ENCODE assay signal across 8 cellular contexts in the genomic region with DNA sequence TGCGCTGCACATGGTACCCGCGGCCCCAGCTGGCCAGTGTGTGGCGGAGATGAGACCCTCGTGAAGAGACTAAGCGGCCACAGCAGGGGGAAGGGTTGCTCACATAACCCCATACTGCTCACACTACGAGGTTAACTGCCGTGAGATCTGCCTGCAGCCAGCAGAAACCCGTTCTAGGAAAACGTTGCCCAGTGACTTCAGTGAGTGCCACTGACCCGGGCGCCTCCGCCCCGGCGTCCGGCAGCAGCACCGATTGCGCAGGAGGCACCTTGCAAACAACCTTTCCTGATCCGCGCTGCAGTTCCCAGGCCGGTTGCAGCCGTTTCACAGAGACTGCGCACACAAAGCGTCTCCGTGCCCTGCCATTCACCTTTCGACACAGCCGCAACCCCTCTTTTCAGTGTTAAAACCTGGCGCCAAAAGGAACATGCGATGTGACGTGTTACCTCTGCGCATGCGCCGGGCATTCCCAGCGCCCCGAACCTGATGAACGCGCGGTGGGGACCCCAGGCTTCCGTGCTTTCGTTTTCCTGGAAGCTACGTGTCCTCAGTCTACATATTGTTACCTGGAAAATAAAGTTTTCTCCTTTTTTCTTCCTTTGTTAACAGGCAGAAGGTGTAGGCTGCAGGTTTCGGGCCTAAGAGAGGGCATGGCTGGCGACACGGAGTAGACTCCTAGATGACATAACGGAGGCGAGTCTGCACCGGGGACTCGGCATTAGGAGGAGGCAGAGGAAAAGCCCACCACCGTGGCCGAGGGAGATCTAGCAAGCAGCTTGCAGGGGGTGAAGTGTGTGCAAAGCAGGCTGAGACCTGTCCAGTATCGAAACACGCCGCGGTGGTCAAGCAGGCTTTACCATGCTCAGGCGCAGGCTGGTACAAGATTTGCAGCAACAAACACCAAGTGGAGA.
A peak's percentile ranks its signal among the peaks of the same experiment; 100 is the strongest.
DNase-seq lines count a peak whose midpoint lies in the region; ATAC-seq and TF ChIP-seq lines count a peak whose summit lies in the region.

No MANE protein-coding gene starts in this region.

- H3K9me3 ChIP-seq in muscle layer of duodenum (ENCODE audit: control insufficient read depth in 1 of 2, low read length in 2 of 2), result no peaks in the 10 kb centered on the region

- DNase-seq in AG20443 (ENCODE audit: low spot score) (peak; percentile 70), erythroblast (lab: John Stamatoyannopoulos, UW) (peak; percentile 82)
- peak; percentile 89 for DNase-seq in NK-92 treated with Interleukin-12 subunit alpha and Interleukin-12 subunit beta, amount 100 ng/mL, for 24 hours (lab: John Stamatoyannopoulos, UW)
- DNase-seq in activated CD8-positive, alpha-beta memory T cell treated with anti-CD3 and anti-CD28 coated beads, Interleukin-2, amount 50 U/mL, for 48 hours, result peak; percentile 88
- peak; percentile 63 to 75 for DNase-seq in stimulated activated CD8-positive, alpha-beta memory T cell treated with anti-CD3 and anti-CD28 coated beads, Interleukin-7, amount 100 ng/mL, for 4 hours (ENCODE audit: low read depth in 2 of 2)

- H3K27ac ChIP-seq in muscle layer of duodenum (ENCODE audit: low read length), result peak overlapping the region; percentile 82

- ATAC-seq in HG03442 (IDR thresholded peaks at IDR 0.05; ENCODE audit: unreplicated experiment), result peak; percentile 74

- TF ChIP-seq POLR2A in GM19099 (IDR thresholded peaks at IDR 0.05; ENCODE audit: extremely low read depth, insufficient read length, low read depth) (peak; percentile 73), erythroblast (IDR thresholded peaks at IDR 0.05; ENCODE audit: low read length) (peak; percentile 73)

- no peaks in the 10 kb centered on the region for H3K36me3 ChIP-seq in muscle layer of duodenum (ENCODE audit: control insufficient read depth in 1 of 2, insufficient read depth in 2 of 2, low read length in 2 of 2)

- H3K27me3 ChIP-seq in muscle layer of duodenum (ENCODE audit: low read depth, low read length), result no peaks in the 10 kb centered on the region

- peak overlapping the region; percentile 83 to 86 for H3K4me3 ChIP-seq in muscle layer of duodenum (ENCODE audit: low read depth in 1 of 2, low read length in 2 of 2)

- H3K4me1 ChIP-seq in muscle layer of duodenum (ENCODE audit: control insufficient read depth in 1 of 2, insufficient read depth in 2 of 2, low read length in 2 of 2), result peaks cover 7 to 17% of the 10 kb centered on the region in 2 donors

Comparison
In these comparisons a context has a peak if more than half of its experiments do, and no peak if none do; other contexts are left out.
1. Peak in every context shown above with its lines: DNase-seq, ATAC-seq, H3K4me3 ChIP-seq and H3K27ac ChIP-seq.